8 cellular contexts compared by ENCODE assay signal in the genomic region with DNA sequence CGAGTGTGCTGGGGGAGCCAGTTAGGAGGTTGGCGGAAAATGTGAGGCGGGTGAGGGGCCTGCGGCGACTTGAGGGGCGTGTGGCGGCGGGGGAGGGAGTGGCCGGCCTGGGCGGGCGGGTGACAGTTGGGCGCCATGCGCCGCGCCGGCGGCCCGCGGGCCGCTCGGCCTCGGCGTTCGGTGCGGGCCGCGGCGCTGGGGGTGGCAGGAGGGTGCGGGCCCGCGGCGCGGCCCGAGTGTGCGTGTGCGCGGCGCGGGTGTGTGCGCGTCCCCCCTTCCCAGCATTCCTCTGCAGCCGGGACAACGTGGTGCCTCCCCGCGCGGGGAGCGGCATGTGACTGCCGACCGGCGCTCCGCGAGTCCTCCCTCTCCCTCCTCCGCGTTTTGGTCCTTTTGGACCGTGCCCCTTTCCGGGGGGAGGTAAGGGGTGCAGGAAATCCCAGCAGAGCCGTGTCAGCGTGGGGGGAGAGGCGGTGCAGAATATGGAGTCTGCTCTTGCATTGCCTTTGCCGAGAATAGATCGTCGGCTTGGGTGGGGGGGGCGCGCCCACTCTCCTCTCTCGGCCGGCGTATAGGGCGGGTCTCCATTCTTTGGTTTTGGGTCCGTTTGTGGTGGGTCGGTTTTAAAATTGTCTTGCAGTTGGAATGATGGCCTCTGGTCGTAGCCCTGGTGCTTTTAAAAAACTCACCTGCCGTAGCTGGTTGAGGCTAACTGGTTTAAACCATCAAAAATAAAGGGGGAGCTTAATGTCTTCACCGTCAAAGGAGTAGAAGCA. TPM values are rescaled to one million over a fixed set of nuclear protein-coding genes. Genes with fewer than 3 reads are reported as not detected.
DNase-seq lines count a peak whose midpoint lies in the region; ATAC-seq and TF ChIP-seq lines count a peak whose summit lies in the region.

No MANE protein-coding gene starts in this region.

- no peaks in the 10 kb centered on the region for H3F3A ChIP-seq in SK-N-SH (replicated peaks; ENCODE audit: insufficient read depth)

- H3K27me3 ChIP-seq in SK-N-SH (ENCODE audit: insufficient read depth), result no peaks in the 10 kb centered on the region
- H3K27me3 ChIP-seq in heart left ventricle, result no peaks in the 10 kb centered on the region
- no peaks in the 10 kb centered on the region for H3K27me3 ChIP-seq in uterus

- peak overlapping the region; percentile 94 to 95 for H3K4me3 ChIP-seq in SK-N-SH (ENCODE audit: low read depth in 2 of 2, low read length in 1 of 2)
- H3K4me3 ChIP-seq in heart left ventricle, result peak overlapping the region; percentile 70 to 100 (median 98)
- peak overlapping the region; percentile 81 to 97 for H3K4me3 ChIP-seq in uterus

- H3K27ac ChIP-seq in SK-N-SH (ENCODE audit: low read depth in 2 of 2, low read length in 1 of 2) (peak overlapping the region; percentile 67 to 92; a peak in 3 of 4 replicates), heart left ventricle (peak overlapping the region; percentile 90 to 100 (median 98)), uterus (peak overlapping the region; percentile 96 to 99)

- TF ChIP-seq CTCF in SK-N-SH (IDR thresholded peaks at IDR 0.05) (no peak), heart left ventricle (IDR thresholded peaks at IDR 0.05) (no peak), uterus (IDR thresholded peaks at IDR 0.05) (no peak)

- 0% methylated on average over 21 of the region's 73 CpGs for WGBS in SK-N-SH (ENCODE audit: low lambda C conversion rate)
- 0 to 1% (median 0%) methylated on average over 13 to 73 of the region's 73 CpGs for WGBS in heart left ventricle, 4 donors

- H3K9me2 ChIP-seq in SK-N-SH, result no peaks in the 10 kb centered on the region

- POLR2A ChIA-PET in SK-N-SH (lab: Yijun Ruan, JAX), result interaction anchor here (1.0 kb wide), 1 partner anchor 16 kb away, joined by 4 read pairs; no protein-coding TSS in a partner anchor

- TF ChIP-seq POLR2A in heart left ventricle (IDR thresholded peaks at IDR 0.05), result no peak
- TF ChIP-seq POLR2A in uterus (IDR thresholded peaks at IDR 0.05), result peak in 1 of 2 donors; percentile 33

- H3K9me3 Mint-ChIP-seq in activated naive CD8-positive, alpha-beta T cell treated with anti-CD3 and anti-CD28 coated beads, Interleukin-2, amount 50 U/mL, for 24 hours, result no peaks in the 10 kb centered on the region

- peak overlapping the region; percentile 93 for H3K9ac ChIP-seq in SK-N-SH

- peak; percentile 16 for ATAC-seq in activated naive CD8-positive, alpha-beta T cell treated with anti-CD3 and anti-CD28 coated beads, Interleukin-2, amount 50 U/mL, for 24 hours
- peak in 3 of 4 donors; percentile 1 to 10 (median 3) for ATAC-seq in heart left ventricle
- no peak for ATAC-seq in GM19397 (IDR thresholded peaks at IDR 0.05; ENCODE audit: unreplicated experiment)

- no peaks in the 10 kb centered on the region for H3K9me3 ChIP-seq in SK-N-SH
- H3K9me3 ChIP-seq in heart left ventricle, result no peaks in the 10 kb centered on the region
- no peaks in the 10 kb centered on the region for H3K9me3 ChIP-seq in uterus

- H3K36me3 ChIP-seq in SK-N-SH (replicated peaks in 1 of 2; ENCODE audit: control insufficient read depth in 1 of 2, insufficient read depth in 2 of 2, low read length in 1 of 2), result no peaks in the 10 kb centered on the region
- no peaks in the 10 kb centered on the region for H3K36me3 ChIP-seq in heart left ventricle
- H3K36me3 ChIP-seq in uterus, result no peaks in the 10 kb centered on the region

- peak overlapping the region; percentile 98 for H3K27ac Mint-ChIP-seq in activated naive CD8-positive, alpha-beta T cell treated with anti-CD3 and anti-CD28 coated beads, Interleukin-2, amount 50 U/mL, for 24 hours

- intact Hi-C loops in heart left ventricle (cut with DNase I), result loop anchor here (5.0 to 10.0 kb wide), 9 partner anchors 35 to 102 kb away; partner anchors contain the start of gene CNOT8 (in 6 of the 10)
- intact Hi-C loops in uterus (cut with DNase I; ENCODE audit: low total_unique reads), result loop anchor here (5.0 to 10.0 kb wide), 2 partner anchors 100 to 178 kb away; partner anchors contain the start of genes CNOT8 and GEMIN5

- CTCF ChIA-PET in SK-N-SH (lab: Yijun Ruan, JAX), result interaction anchor here (0.6 to 2.3 kb wide), 4 partner anchors 14 to 106 kb away, joined by 3 to 15 read pairs (median 4); no protein-coding TSS in a partner anchor

- peak overlapping the region; percentile 97 for H3K4me3 Mint-ChIP-seq in activated naive CD8-positive, alpha-beta T cell treated with anti-CD3 and anti-CD28 coated beads, Interleukin-2, amount 50 U/mL, for 24 hours

- H3K79me2 ChIP-seq in SK-N-SH (ENCODE audit: insufficient read depth), result peaks cover 66% of the 10 kb centered on the region

- no peak for TF ChIP-seq RAD21 in SK-N-SH (IDR thresholded peaks at IDR 0.05; ENCODE audit: low read length)

- peak overlapping the region; percentile 96 for H3K4me2 ChIP-seq in SK-N-SH

- peaks cover 66% of the 10 kb centered on the region for H3K4me1 Mint-ChIP-seq in activated naive CD8-positive, alpha-beta T cell treated with anti-CD3 and anti-CD28 coated beads, Interleukin-2, amount 50 U/mL, for 24 hours

- H2AFZ ChIP-seq in SK-N-SH (ENCODE audit: low read depth), result no peak overlapping the region

- DNase-seq in NCI-H2227 (lab: John Stamatoyannopoulos, UW; ENCODE audit: unreplicated experiment) (peak; percentile 27), NCI-H2227 treated with DMSO at 0.1 percent for 48 hours (lab: John Stamatoyannopoulos, UW) (no peak), SK-N-SH (peak; percentile 77), heart left ventricle (peak; percentile 66 to 74 (median 70)), pons (ENCODE audit: low spot score) (peak; percentile 55), uterus (peak; percentile 56 to 65)
- peak; percentile 75 for DNase-seq in activated naive CD8-positive, alpha-beta T cell treated with anti-CD3 and anti-CD28 coated beads, Interleukin-2, amount 50 U/mL, for 24 hours

- peaks cover 21 to 35% of the 10 kb centered on the region in 2 experiments for H3K4me1 ChIP-seq in SK-N-SH (ENCODE audit: control insufficient read depth in 1 of 2, insufficient read depth in 2 of 2, low read depth in 1 of 2, low read length in 1 of 2)
- H3K4me1 ChIP-seq in heart left ventricle, result peaks cover 0 to 68% (median 57%) of the 10 kb centered on the region in 12 donors
- no peaks in the 10 kb centered on the region for H3K4me1 ChIP-seq in uterus

- TF ChIP-seq EP300 in SK-N-SH (IDR thresholded peaks at IDR 0.05; ENCODE audit: borderline replicate concordance in 1 of 2, low read depth in 1 of 2, low read length in 1 of 2), result no peak

- H3K36me3 Mint-ChIP-seq in activated naive CD8-positive, alpha-beta T cell treated with anti-CD3 and anti-CD28 coated beads, Interleukin-2, amount 50 U/mL, for 24 hours (ENCODE audit: low read depth), result peaks cover 34% of the 10 kb centered on the region

- peaks cover 55% of the 10 kb centered on the region for H4K20me1 ChIP-seq in SK-N-SH (ENCODE audit: insufficient read depth)

- no peaks in the 10 kb centered on the region for H3K27me3 Mint-ChIP-seq in activated naive CD8-positive, alpha-beta T cell treated with anti-CD3 and anti-CD28 coated beads, Interleukin-2, amount 50 U/mL, for 24 hours

TF ChIP-seq in SK-N-SH, 30 proteins besides CTCF, POLR2A, EP300 and RAD21 (continues in another document):
- TF ChIP-seq FOXJ3 (CRISPR knock-in tag; IDR thresholded peaks at IDR 0.05), result no peak
- TF ChIP-seq MXI1 (IDR thresholded peaks at IDR 0.05; ENCODE audit: low read depth, low read length), result peak; percentile 89
- TF ChIP-seq TAF1 (IDR thresholded peaks at IDR 0.05; ENCODE audit: borderline replicate concordance, low read depth, low read length), result 0 out of 2 replicates have a peak, but pooled peaks have one; percentile 23
- TF ChIP-seq, protein P1, sequence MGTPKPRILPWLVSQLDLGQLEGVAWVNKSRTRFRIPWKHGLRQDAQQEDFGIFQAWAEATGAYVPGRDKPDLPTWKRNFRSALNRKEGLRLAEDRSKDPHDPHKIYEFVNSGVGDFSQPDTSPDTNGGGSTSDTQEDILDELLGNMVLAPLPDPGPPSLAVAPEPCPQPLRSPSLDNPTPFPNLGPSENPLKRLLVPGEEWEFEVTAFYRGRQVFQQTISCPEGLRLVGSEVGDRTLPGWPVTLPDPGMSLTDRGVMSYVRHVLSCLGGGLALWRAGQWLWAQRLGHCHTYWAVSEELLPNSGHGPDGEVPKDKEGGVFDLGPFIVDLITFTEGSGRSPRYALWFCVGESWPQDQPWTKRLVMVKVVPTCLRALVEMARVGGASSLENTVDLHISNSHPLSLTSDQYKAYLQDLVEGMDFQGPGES (IDR thresholded peaks at IDR 0.05; ENCODE audit: low read depth, low read length), result no peak
- TF ChIP-seq REST (IDR thresholded peaks at IDR 0.05; ENCODE audit: low read depth, low read length), result no peak

RNA-seq across cellular contexts. Expression of gene LARP1, which starts 1.9 kb away (rescaled TPM):
- polyA plus RNA-seq in SK-N-SH (2012; rRNA removed), result 38.5 and 57.4 TPM in 2 replicates
- polyA plus RNA-seq in SK-N-SH (2012; cell fraction: cytosol; rRNA removed), result 46.5 and 58.5 TPM in 2 replicates
- 85.9 and 98.2 TPM in 2 replicates for polyA plus RNA-seq in SK-N-SH (2012; cell fraction: nucleus; rRNA removed)
- total RNA-seq in heart left ventricle, result 100 to 1,000 TPM in 8 of 9 donors, 10 to 100 TPM in 1; 91.6 to 189 (median 181) TPM
- polyA plus RNA-seq in heart left ventricle, result 10 to 100 TPM; 36.5 to 89.9 TPM
- total RNA-seq in uterus, result 100 to 1,000 TPM in 1 of 4 donors, 10 to 100 TPM in 3; 33.3 to 202 (median 47.1) TPM
